ENCODE assay signal across 8 cellular contexts in genomic region chr1:225651872-225652725, GRCh38. TPM values are rescaled to one million over a fixed set of nuclear protein-coding genes. Genes with fewer than 3 reads are reported as not detected.
DNase-seq lines count a peak whose midpoint lies in the region; ATAC-seq and TF ChIP-seq lines count a peak whose summit lies in the region.

No MANE protein-coding gene starts in this region.

- no peaks in the 10 kb centered on the region for H3K36me3 ChIP-seq in KOPT-K1 (ENCODE audit: insufficient read depth, low read length)
- no peaks in the 10 kb centered on the region; the same call in 1 of the 2 replicates for H3K36me3 ChIP-seq in WERI-Rb-1
- H3K36me3 ChIP-seq in gastroesophageal sphincter, result no peaks in the 10 kb centered on the region
- H3K36me3 ChIP-seq in osteoblast (ENCODE audit: insufficient read depth, low read length), result no peaks in the 10 kb centered on the region

- H3K9me3 ChIP-seq in KOPT-K1 (ENCODE audit: insufficient read depth, low read length, poor library complexity, severe bottlenecking) (no peaks in the 10 kb centered on the region), WERI-Rb-1 (ENCODE audit: severe bottlenecking) (no peaks in the 10 kb centered on the region), gastroesophageal sphincter (no peaks in the 10 kb centered on the region), osteoblast (ENCODE audit: low read depth, low read length) (no peaks in the 10 kb centered on the region)

- H3K27ac ChIP-seq in KOPT-K1 (ENCODE audit: low read depth, low read length, poor library complexity, severe bottlenecking) (peak overlapping the region; percentile 47), WERI-Rb-1 (peak overlapping the region; percentile 83), gastroesophageal sphincter (peak overlapping the region; percentile 91 to 100 (median 99)), osteoblast (ENCODE audit: low read depth, low read length) (peak overlapping the region; percentile 89)

- H4K20me1 ChIP-seq in osteoblast (ENCODE audit: insufficient read depth, low read length), result peaks cover 33% of the 10 kb centered on the region

- TF ChIP-seq CTCF in WERI-Rb-1 (IDR thresholded peaks at IDR 0.05; ENCODE audit: low read depth, low read length) (no peak), gastroesophageal sphincter (IDR thresholded peaks at IDR 0.05) (peak in 1 of 4 experiments; percentile 2), osteoblast (IDR thresholded peaks at IDR 0.05; ENCODE audit: extremely low read depth, low read depth, low read length) (no peak)

- DNase-seq in DMS53 (lab: John Stamatoyannopoulos, UW) (peak; percentile 66), WERI-Rb-1 (peak; percentile 56), osteoblast (ENCODE audit: insufficient read length, low spot score, missing footprints) (no peak)

- TF ChIP-seq EP300 in gastroesophageal sphincter (IDR thresholded peaks at IDR 0.05), result no peak

- no peak for ATAC-seq in gastroesophageal sphincter
- no peak for ATAC-seq in GM19467 (IDR thresholded peaks at IDR 0.05; ENCODE audit: unreplicated experiment)
- no peak for ATAC-seq in HG02763 (IDR thresholded peaks at IDR 0.05; ENCODE audit: unreplicated experiment)
- no peak for ATAC-seq in GM18868 (IDR thresholded peaks at IDR 0.05; ENCODE audit: unreplicated experiment)

- H3K79me2 ChIP-seq in osteoblast (ENCODE audit: insufficient read depth, low read length), result peaks cover 57% of the 10 kb centered on the region

- TF ChIP-seq POLR2A in gastroesophageal sphincter (IDR thresholded peaks at IDR 0.05), result no peak

- no peak overlapping the region for H2AFZ ChIP-seq in osteoblast (ENCODE audit: low read length)

- peaks cover 12 to 69% (median 17%) of the 10 kb centered on the region in 3 donors for H3K4me1 ChIP-seq in gastroesophageal sphincter
- peaks cover 39% of the 10 kb centered on the region for H3K4me1 ChIP-seq in osteoblast (ENCODE audit: insufficient read depth, low read length)

- H3K4me2 ChIP-seq in osteoblast (ENCODE audit: insufficient read depth, low read length), result peak overlapping the region; percentile 84

- H3K4me3 ChIP-seq in WERI-Rb-1 (ENCODE audit: low read depth, low read length), result peak overlapping the region; percentile 95
- peak overlapping the region; percentile 76 to 92 for H3K4me3 ChIP-seq in gastroesophageal sphincter
- peak overlapping the region; percentile 95 for H3K4me3 ChIP-seq in osteoblast (ENCODE audit: insufficient read depth, low read length)

- H3K27me3 ChIP-seq in WERI-Rb-1 (ENCODE audit: insufficient read depth, low read depth, severe bottlenecking), result no peaks in the 10 kb centered on the region
- H3K27me3 ChIP-seq in gastroesophageal sphincter, result no peaks in the 10 kb centered on the region
- H3K27me3 ChIP-seq in osteoblast (ENCODE audit: insufficient read depth, low read length), result no peaks in the 10 kb centered on the region

- WGBS in gastroesophageal sphincter (ENCODE audit: low coverage in 1 of 2), 2 donors, result 2 to 4% methylated on average over 15 to 30 of the region's 45 CpGs

RNA-seq across cellular contexts. Expression of gene ENAH, which starts 0.8 kb away (rescaled TPM):
- 100 to 1,000 TPM; 158 to 295 (median 225) TPM for total RNA-seq in gastroesophageal sphincter
- total RNA-seq in osteoblast, result 344 and 453 TPM in 2 replicates

Comparison
In these comparisons a context has a peak if more than half of its experiments do, and no peak if none do; other contexts are left out.
1. H3K27ac ChIP-seq: peak in every context shown above with its lines; median percentile 99 in gastroesophageal sphincter; 89 in osteoblast; 83 in WERI-Rb-1; 47 in KOPT-K1.